10 cellular contexts compared by ENCODE assay signal in genomic region chr1:9542425-9542824, GRCh38. TPM values are rescaled to one million over a fixed set of nuclear protein-coding genes. Genes with fewer than 3 reads are reported as not detected.
DNase-seq lines count a peak whose midpoint lies in the region; ATAC-seq and TF ChIP-seq lines count a peak whose summit lies in the region.
"Had no signal": no experiment of that assay in that cellular context is flagged by ENCODE, and none has a peak within 500 bp of the region (broad histone marks: within the 10 kb centered on the region; RNA-seq: fewer than 3 reads in every experiment).

No MANE protein-coding gene starts in this region.

- H3K9me3 ChIP-seq in left ventricle myocardium inferior (replicated peaks), result no peaks in the 10 kb centered on the region

- H3K9me3 Mint-ChIP-seq in activated T-helper 17 cell treated with anti-CD3 and anti-CD28 coated beads, Interleukin-2, amount 50 U/mL, for 72 hours, result no peaks in the 10 kb centered on the region
- H3K9me3 Mint-ChIP-seq in type B pancreatic cell, result no peaks in the 10 kb centered on the region

- DNase-seq in left ventricle myocardium inferior, result no peak
- DNase-seq in left cardiac atrium, result no peak
- peak; percentile 50 for DNase-seq in inferior parietal cortex (ENCODE audit: extremely low spot score)
- DNase-seq in type B pancreatic cell (ENCODE audit: extremely low spot score, unreplicated experiment), result no peak
- no peak for DNase-seq in NCI-H1092 (lab: John Stamatoyannopoulos, UW)
- no peak for DNase-seq in T-helper 9 cell
- no peak for DNase-seq in NCI-H1092 treated with DMSO at 0.1 percent for 48 hours (lab: John Stamatoyannopoulos, UW)
- DNase-seq: activated CD8-positive, alpha-beta memory T cell treated with anti-CD3 and anti-CD28 coated beads, Interleukin-2, amount 50 U/mL, for 48 hours; NCI-H2107 had no signal

- intact Hi-C loops in left ventricle myocardium inferior (cut with micrococcal nuclease), result no loop called here
- intact Hi-C loops in left cardiac atrium (cut with DNase I), result no loop called here

- peak overlapping the region; percentile 84 for H3K4me3 Mint-ChIP-seq in activated T-helper 17 cell treated with anti-CD3 and anti-CD28 coated beads, Interleukin-2, amount 50 U/mL, for 72 hours
- H3K4me3 Mint-ChIP-seq in type B pancreatic cell, result peak overlapping the region; percentile 74

- peaks cover 10% of the 10 kb centered on the region for H3K36me3 Mint-ChIP-seq in activated T-helper 17 cell treated with anti-CD3 and anti-CD28 coated beads, Interleukin-2, amount 50 U/mL, for 72 hours (ENCODE audit: low read depth)
- peaks cover 8% of the 10 kb centered on the region for H3K36me3 Mint-ChIP-seq in type B pancreatic cell

- H3K4me3 ChIP-seq in left ventricle myocardium inferior, result peak overlapping the region; percentile 1

- no peaks in the 10 kb centered on the region for H3K27me3 Mint-ChIP-seq in activated T-helper 17 cell treated with anti-CD3 and anti-CD28 coated beads, Interleukin-2, amount 50 U/mL, for 72 hours
- no peaks in the 10 kb centered on the region for H3K27me3 Mint-ChIP-seq in type B pancreatic cell

- H3K36me3 ChIP-seq in left ventricle myocardium inferior, result no peaks in the 10 kb centered on the region

- peak overlapping the region; percentile 49 for H3K27ac ChIP-seq in left ventricle myocardium inferior (replicated peaks)

- peaks cover 49% of the 10 kb centered on the region for H3K4me1 ChIP-seq in left ventricle myocardium inferior

- TF ChIP-seq CTCF in left ventricle myocardium inferior (IDR thresholded peaks at IDR 0.05; ENCODE audit: borderline replicate concordance) (no peak), type B pancreatic cell (conservative IDR thresholded peaks at IDR 0.05) (no peak)

- H3K4me1 Mint-ChIP-seq in activated T-helper 17 cell treated with anti-CD3 and anti-CD28 coated beads, Interleukin-2, amount 50 U/mL, for 72 hours, result peaks cover 10% of the 10 kb centered on the region
- peaks cover 46% of the 10 kb centered on the region for H3K4me1 Mint-ChIP-seq in type B pancreatic cell (ENCODE audit: unreplicated experiment)

- no peak overlapping the region for H3K27ac Mint-ChIP-seq in activated T-helper 17 cell treated with anti-CD3 and anti-CD28 coated beads, Interleukin-2, amount 50 U/mL, for 72 hours
- peak overlapping the region; percentile 19 for H3K27ac Mint-ChIP-seq in type B pancreatic cell

- no peak for ATAC-seq in left cardiac atrium
- ATAC-seq in activated T-helper 17 cell treated with anti-CD3 and anti-CD28 coated beads, Interleukin-2, amount 50 U/mL, for 72 hours (replicated peaks), result no peak

- H3K27me3 ChIP-seq in left ventricle myocardium inferior (ENCODE audit: low read depth), result no peaks in the 10 kb centered on the region

RNA-seq across cellular contexts. Expression of gene SLC25A33, which starts 3.2 kb away (rescaled TPM):
- total RNA-seq in left ventricle myocardium inferior (6.2 TPM), left cardiac atrium (1 to 10 TPM; 7.2 to 8.8 TPM), type B pancreatic cell (ENCODE audit: low replicate concordance) (5.8 and 7.6 TPM in 2 replicates)
- 1 to 10 TPM; 3.6 to 7.6 TPM for total RNA-seq in activated T-helper 17 cell treated with anti-CD3 and anti-CD28 coated beads, Interleukin-2, amount 50 U/mL, for 72 hours

RNA-seq across cellular contexts. Expression of gene TMEM201, which starts 46.3 kb away (rescaled TPM):
- total RNA-seq in left ventricle myocardium inferior (21.1 TPM), left cardiac atrium (10 to 100 TPM; 18.5 to 21.2 TPM), type B pancreatic cell (ENCODE audit: low replicate concordance) (18.4 and 26.0 TPM in 2 replicates)
- total RNA-seq in activated T-helper 17 cell treated with anti-CD3 and anti-CD28 coated beads, Interleukin-2, amount 50 U/mL, for 72 hours, result 10 to 100 TPM; 12.0 to 25.5 TPM
